19 cellular contexts compared by ENCODE assay signal in the genomic region with DNA sequence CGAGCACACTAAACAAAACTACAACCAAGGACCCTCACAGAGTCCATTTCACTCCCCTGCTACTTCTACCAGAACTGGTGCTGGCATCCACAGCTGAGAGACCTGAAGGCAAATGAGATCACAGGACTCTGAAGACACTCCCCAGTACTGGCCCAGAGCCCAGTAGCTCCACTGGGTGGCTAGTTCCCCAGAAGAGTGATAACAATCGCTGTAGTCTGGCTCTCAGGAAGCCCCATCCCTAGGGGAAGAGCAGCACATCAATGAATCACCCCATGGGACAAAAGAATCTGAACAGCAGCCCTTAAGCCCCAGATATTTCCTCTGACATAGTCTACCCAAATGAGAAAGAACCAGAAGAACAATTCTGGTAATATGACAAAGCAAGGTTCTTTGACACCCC.
DNase-seq lines count a peak whose midpoint lies in the region; ATAC-seq and TF ChIP-seq lines count a peak whose summit lies in the region.
"Had no signal": no experiment of that assay in that cellular context is flagged by ENCODE, and none has a peak within 500 bp of the region (broad histone marks: within the 10 kb centered on the region; RNA-seq: fewer than 3 reads in every experiment).

No MANE protein-coding gene starts in this region.

- no peak for TF ChIP-seq CTCF in RWPE2 (IDR thresholded peaks at IDR 0.05; ENCODE audit: poor library complexity, severe bottlenecking)

- DNase-seq in ELR (ENCODE audit: low read depth) (peak; percentile 82), RWPE2 (ENCODE audit: low spot score) (no peak), dermis microvascular lymphatic vessel endothelial cell (ENCODE audit: low read depth in 2 of 2) (peak; percentile 4 to 92), non-pigmented ciliary epithelial cell (ENCODE audit: low read depth) (peak; percentile 84), NCI-H345 (lab: John Stamatoyannopoulos, UW) (no peak), NCI-H1105 treated with DMSO at 0.1 percent for 48 hours (lab: John Stamatoyannopoulos, UW) (no peak)
- DNase-seq: activated CD8-positive, alpha-beta memory T cell treated with anti-CD3 and anti-CD28 coated beads, Interleukin-2, amount 10 ng/mL, durations not matched to agents 7 days and 5 days; activated gamma-delta T cell treated with Interleukin-2 at 50 U/mL for 16 hours; DMS 273 treated with DMSO at 0.1 percent for 48 hours; effector memory CD8-positive, alpha-beta T cell; KBM-7; NCI-H1436; NCI-H510A; T-cell had no signal

- no peak overlapping the region for H3K4me3 ChIP-seq in RWPE2 (ENCODE audit: severe bottlenecking)

- peak; percentile 59; the same call in 2 of the 3 replicates for ATAC-seq in RWPE2 (ENCODE audit: low read depth)
- ATAC-seq in HG02610 (IDR thresholded peaks at IDR 0.05; ENCODE audit: unreplicated experiment), result no peak
- no peak for ATAC-seq in GM21515 (IDR thresholded peaks at IDR 0.05; ENCODE audit: unreplicated experiment)
- ATAC-seq: activated CD4-positive, CD25-positive, alpha-beta regulatory T cell treated with anti-CD3 and anti-CD28 coated beads, Interleukin-2, amount 50 U/mL, for 24 hours; activated CD8-positive, alpha-beta memory T cell treated with anti-CD3 and anti-CD28 coated beads, Interleukin-2, amount 10 ng/mL, durations not matched to agents 7 days and 5 days; effector memory CD8-positive, alpha-beta T cell; sciatic nerve; stimulated activated effector memory CD8-positive, alpha-beta T cell treated with anti-CD3 and anti-CD28 coated beads, Interleukin-12 subunit alpha, Interleukin-12 subunit beta, amount 100 ng/mL, for 72 hours; T-cell had no signal

- no peaks in the 10 kb centered on the region for H3K36me3 ChIP-seq in RWPE2 (ENCODE audit: low read depth)

- H3K27me3 ChIP-seq in RWPE2 (ENCODE audit: insufficient read depth, poor library complexity, severe bottlenecking), result no peaks in the 10 kb centered on the region

- H3K9me3 ChIP-seq in RWPE2 (ENCODE audit: severe bottlenecking), result no peaks in the 10 kb centered on the region

- H3K4me1 ChIP-seq in RWPE2 (ENCODE audit: insufficient read depth, poor library complexity, severe bottlenecking), result no peaks in the 10 kb centered on the region

- H3K27ac ChIP-seq in RWPE2 (ENCODE audit: poor library complexity, severe bottlenecking), result no peak overlapping the region

Comparison
In these comparisons a context has a peak if more than half of its experiments do, and no peak if none do; other contexts are left out.
1. DNase-seq: peak in ELR (single experiment), dermis microvascular lymphatic vessel endothelial cell (2 of 2) and non-pigmented ciliary epithelial cell (single experiment); none in RWPE2 (single experiment), NCI-H345 (single experiment) and NCI-H1105 treated with DMSO at 0.1 percent for 48 hours (single experiment).